Comparison of ENCODE assay signal across 1 cellular context in genomic region chr3:52144034-52144795, GRCh38.
A peak's percentile ranks its signal among the peaks of the same experiment; 100 is the strongest.
TF ChIP-seq lines count a peak whose summit lies in the region.

No MANE protein-coding gene starts in this region.

TF ChIP-seq in GM12878, 131 proteins besides CTCF, POLR2A, EP300 and RAD21:
- no peak for TF ChIP-seq NRF1 (conservative IDR thresholded peaks at IDR 0.05; ENCODE audit: low read depth, low read length)
- peak; percentile 30; the same call in 1 of the 2 replicates for TF ChIP-seq MLLT1 (IDR thresholded peaks at IDR 0.05)
- no peak for TF ChIP-seq MEF2B (IDR thresholded peaks at IDR 0.05; ENCODE audit: partially characterized antibody, poor library complexity, severe bottlenecking)
- no peak for TF ChIP-seq BHLHE40 (IDR thresholded peaks at IDR 0.05; ENCODE audit: borderline replicate concordance in 1 of 2, low read depth in 2 of 2, low read length in 1 of 2)
- TF ChIP-seq PAX5 (IDR thresholded peaks at IDR 0.05; ENCODE audit: borderline replicate concordance, low read depth, low read length): 0 out of 2 replicates have a peak, but pooled peaks have one; percentile 17
- peak; percentile 89 for TF ChIP-seq STAT1 (conservative IDR thresholded peaks at IDR 0.05)
- 0 out of 2 replicates have a peak, but pooled peaks have one; percentile 32 for TF ChIP-seq SMARCA5 (IDR thresholded peaks at IDR 0.05)
- peak; percentile 50; the same call in 1 of the 2 replicates for TF ChIP-seq CBFB (IDR thresholded peaks at IDR 0.05; ENCODE audit: low read depth)
- peak; percentile 16 for TF ChIP-seq SP1 (IDR thresholded peaks at IDR 0.05; ENCODE audit: low read depth, low read length)
- TF ChIP-seq CUX1 (IDR thresholded peaks at IDR 0.05; ENCODE audit: insufficient replicate concordance, low read depth, low read length): no peak
- TF ChIP-seq RFX5 (IDR thresholded peaks at IDR 0.05; ENCODE audit: low read depth, low read length): no peak
- TF ChIP-seq ZNF207 (IDR thresholded peaks at IDR 0.05; ENCODE audit: borderline replicate concordance): peak; percentile 58; the same call in 1 of the 2 replicates
- TF ChIP-seq YY1 (IDR thresholded peaks at IDR 0.05; ENCODE audit: low read depth, low read length): peak; percentile 78
- peak; percentile 55; the same call in 1 of the 3 replicates for TF ChIP-seq POU2F2 (IDR thresholded peaks at IDR 0.05; ENCODE audit: borderline replicate concordance, low read depth, low read length)
- 0 out of 2 replicates have a peak, but pooled peaks have one; percentile 55 for TF ChIP-seq TCF12 (IDR thresholded peaks at IDR 0.05; ENCODE audit: low read depth, low read length)
- peak; percentile 66; the same call in 1 of the 2 replicates for TF ChIP-seq CHD2 (IDR thresholded peaks at IDR 0.05; ENCODE audit: borderline replicate concordance, low read depth, low read length)
- TF ChIP-seq RELA (IDR thresholded peaks at IDR 0.05; ENCODE audit: borderline replicate concordance, partially characterized antibody): no peak
- peak; percentile 85 for TF ChIP-seq RUNX3 (IDR thresholded peaks at IDR 0.05; ENCODE audit: low read length)
- TF ChIP-seq TBL1XR1 (IDR thresholded peaks at IDR 0.05; ENCODE audit: low read depth, low read length): peak; percentile 38; the same call in 1 of the 2 replicates
- peak; percentile 38; the same call in 1 of the 2 replicates for TF ChIP-seq FOXM1 (IDR thresholded peaks at IDR 0.05; ENCODE audit: low read depth, low read length)
- 0 out of 2 replicates have a peak, but pooled peaks have one; percentile 44 for TF ChIP-seq NBN (IDR thresholded peaks at IDR 0.05)
- no peak for TF ChIP-seq CBX5 (IDR thresholded peaks at IDR 0.05; ENCODE audit: low read depth)
- peak; percentile 68; the same call in 1 of the 2 replicates for TF ChIP-seq TARDBP (IDR thresholded peaks at IDR 0.05; ENCODE audit: borderline replicate concordance)
- peak; percentile 52; the same call in 1 of the 2 replicates for TF ChIP-seq HDGF (IDR thresholded peaks at IDR 0.05)
- TF ChIP-seq HCFC1 (IDR thresholded peaks at IDR 0.05; ENCODE audit: low read length): no peak
- TF ChIP-seq SMC3 (IDR thresholded peaks at IDR 0.05; ENCODE audit: borderline replicate concordance, low read length): peak; percentile 100
- TF ChIP-seq ZNF592 (IDR thresholded peaks at IDR 0.05): 0 out of 2 replicates have a peak, but pooled peaks have one; percentile 60
- no peak for TF ChIP-seq REST (IDR thresholded peaks at IDR 0.05; ENCODE audit: low read depth, low read length)
- TF ChIP-seq RB1 (IDR thresholded peaks at IDR 0.05; ENCODE audit: borderline replicate concordance): peak; percentile 77
- no peak for TF ChIP-seq IRF3 (IDR thresholded peaks at IDR 0.05)
- TF ChIP-seq SKIL (IDR thresholded peaks at IDR 0.05; ENCODE audit: low read depth, poor library complexity, severe bottlenecking): peak; percentile 28
- TF ChIP-seq ZNF24 (IDR thresholded peaks at IDR 0.05): 0 out of 2 replicates have a peak, but pooled peaks have one; percentile 13
- no peak for TF ChIP-seq BMI1 (IDR thresholded peaks at IDR 0.05; ENCODE audit: borderline replicate concordance)
